ENCODE assay signal across 2 cellular contexts in the genomic region with DNA sequence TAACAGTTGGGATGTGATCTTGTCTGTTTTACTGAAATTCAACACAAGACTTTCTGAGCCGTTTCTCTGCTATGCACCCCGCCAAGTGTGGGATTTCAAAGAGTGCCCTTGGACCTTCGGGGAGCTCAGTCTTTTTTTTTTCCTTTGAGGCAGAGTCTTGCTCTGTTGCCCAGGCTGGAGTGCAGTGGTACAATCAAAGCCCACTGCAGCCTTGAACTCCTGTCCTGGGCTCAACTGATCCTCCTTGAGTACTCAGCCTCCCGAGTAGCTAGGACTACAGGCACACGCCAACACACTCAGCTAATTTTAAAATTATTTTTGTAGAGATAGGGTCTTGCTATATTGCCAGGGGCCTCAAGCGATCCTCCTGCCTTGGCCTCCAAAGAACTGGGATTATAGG.
TF ChIP-seq lines count a peak whose summit lies in the region.

No MANE protein-coding gene starts in this region.

TF ChIP-seq in HCT116, 20 proteins besides CTCF, POLR2A, EP300 and RAD21:
- TF ChIP-seq SIN3A (IDR thresholded peaks at IDR 0.05; ENCODE audit: low read depth): no peak
- TF ChIP-seq EGR1 (IDR thresholded peaks at IDR 0.05; ENCODE audit: low read depth): no peak
- TF ChIP-seq, protein P1, sequence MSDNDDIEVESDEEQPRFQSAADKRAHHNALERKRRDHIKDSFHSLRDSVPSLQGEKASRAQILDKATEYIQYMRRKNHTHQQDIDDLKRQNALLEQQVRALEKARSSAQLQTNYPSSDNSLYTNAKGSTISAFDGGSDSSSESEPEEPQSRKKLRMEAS (IDR thresholded peaks at IDR 0.05): no peak
- TF ChIP-seq ZFX (IDR thresholded peaks at IDR 0.05): no peak
- no peak for TF ChIP-seq EZH2 (IDR thresholded peaks at IDR 0.05)
- TF ChIP-seq CBX3 (IDR thresholded peaks at IDR 0.05; ENCODE audit: low read depth): no peak
- no peak for TF ChIP-seq YY1 (IDR thresholded peaks at IDR 0.05; ENCODE audit: extremely low read depth, insufficient replicate concordance, low read depth, low read length)

TF ChIP-seq in endothelial cell of umbilical vein, 7 proteins besides CTCF, POLR2A, EP300 and RAD21:
- no peak for TF ChIP-seq POLR2AphosphoS5 (IDR thresholded peaks at IDR 0.05; ENCODE audit: insufficient read depth, low read depth, low read length)
- TF ChIP-seq, protein P1 (IDR thresholded peaks at IDR 0.05; ENCODE audit: insufficient read depth, insufficient read length): no peak
- no peak for TF ChIP-seq MYC (IDR thresholded peaks at IDR 0.05; ENCODE audit: low read depth, low read length)
- TF ChIP-seq EZH2 (IDR thresholded peaks at IDR 0.05; ENCODE audit: borderline replicate concordance, low read depth, low read length, severe bottlenecking): no peak
- TF ChIP-seq JUN (IDR thresholded peaks at IDR 0.05; ENCODE audit: borderline replicate concordance, insufficient read depth, insufficient read length, low read depth): no peak
- no peak for TF ChIP-seq GATA2 (IDR thresholded peaks at IDR 0.05; ENCODE audit: insufficient read depth, insufficient read length, low read depth, low read length)
- no peak for TF ChIP-seq FOS (IDR thresholded peaks at IDR 0.05; ENCODE audit: borderline replicate concordance, insufficient read depth, low read length)
